In genomic region chr13:27620377-27621115, GRCh38 we compare ENCODE assay signal across 8 cellular contexts. TPM values are rescaled to one million over a fixed set of nuclear protein-coding genes. Genes with fewer than 3 reads are reported as not detected.
DNase-seq lines count a peak whose midpoint lies in the region; ATAC-seq lines count a peak whose summit lies in the region.

Gene LNX2, minus strand, starts transcription at chr13:27620529. Its CDS starts 38,826 bp downstream, at chr13:27581703.

- peak; percentile 85 for ATAC-seq in GM21367 (IDR thresholded peaks at IDR 0.05; ENCODE audit: unreplicated experiment)

- peaks cover 19% of the 10 kb centered on the region for H3K4me1 ChIP-seq in endocrine pancreas (ENCODE audit: control insufficient read depth, insufficient read depth, low read length)

- peak within 1 kb of the TSS; percentile 83 for H3K4me3 ChIP-seq in endocrine pancreas (ENCODE audit: control insufficient read depth, insufficient read depth, low read length)

- H3K36me3 ChIP-seq in endocrine pancreas (ENCODE audit: control insufficient read depth, insufficient read depth, low read length) = no peaks in the 10 kb centered on the region

- H3K27me3 ChIP-seq in endocrine pancreas (ENCODE audit: control insufficient read depth, insufficient read depth, low read length) = no peaks in the 10 kb centered on the region

- H3K9me3 ChIP-seq in endocrine pancreas (ENCODE audit: control insufficient read depth, low read length) = no peaks in the 10 kb centered on the region

- H3K9ac ChIP-seq in endocrine pancreas (ENCODE audit: control insufficient read depth, insufficient read depth, low read length) = peak within 1 kb of the TSS; percentile 92

- DNase-seq in COR-L47 (lab: John Stamatoyannopoulos, UW) = peak; percentile 96
- DNase-seq in HUDEP-2 (lab: John Stamatoyannopoulos, UW; ENCODE audit: unreplicated experiment in 76 of 76) = peak; percentile 26 to 98 (median 94)
- peak; percentile 99 for DNase-seq in NOMO-1 treated with dmso at 0.1 percent for 144 hours (lab: John Stamatoyannopoulos, UW; ENCODE audit: unreplicated experiment)
- peak; percentile 85 for DNase-seq in activated CD8-positive, alpha-beta memory T cell treated with anti-CD3 and anti-CD28 coated beads, Interleukin-2, amount 50 U/mL, for 1 hour (ENCODE audit: extremely low read depth)
- peak; percentile 99 for DNase-seq in mesenteric fat pad (ENCODE audit: low spot score)
- DNase-seq in stimulated activated CD8-positive, alpha-beta memory T cell treated with anti-CD3 and anti-CD28 coated beads, Interleukin-15, amount 100 ng/mL, for 1 hour (ENCODE audit: low read depth) = peak; percentile 92

RNA-seq across cellular contexts. Expression of gene LNX2, which starts in this region (rescaled TPM):
- total RNA-seq in mesenteric fat pad = 4.0 TPM

Comparison
In these comparisons a context has a peak if more than half of its experiments do, and no peak if none do; other contexts are left out.
1. Peak in every context shown above with its lines: DNase-seq, ATAC-seq and H3K4me3 ChIP-seq.